In the genomic region with DNA sequence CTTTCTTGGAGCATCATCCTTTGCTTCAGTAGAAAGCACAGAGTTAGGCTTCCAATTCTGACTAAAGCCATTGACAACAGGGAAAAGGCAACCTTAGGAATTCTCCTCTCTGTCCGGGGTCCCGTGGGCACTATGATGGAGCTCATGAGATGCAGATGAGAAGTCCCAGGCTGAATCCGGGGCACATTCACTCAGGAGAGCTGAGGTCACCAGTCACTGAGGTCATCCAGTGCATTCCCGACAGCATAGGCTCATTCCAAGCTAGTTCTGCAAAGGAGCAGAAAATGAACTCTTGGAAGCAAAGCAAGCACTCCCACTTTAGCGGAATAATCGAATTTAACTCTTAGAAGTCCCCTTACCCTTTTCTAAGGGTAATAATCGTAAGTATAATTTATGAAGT, we compare ENCODE assay signal across 1 cellular context.
TF ChIP-seq lines count a peak whose summit lies in the region.

No MANE protein-coding gene starts in this region.

TF ChIP-seq in K562, 482 proteins besides CTCF, POLR2A, EP300 and RAD21:
- TF ChIP-seq HCFC1 (IDR thresholded peaks at IDR 0.05; ENCODE audit: low read depth, low read length) (no peak), ZNF507 (tag; conservative IDR thresholded peaks at IDR 0.05) (no peak), FIP1L1 (IDR thresholded peaks at IDR 0.05; ENCODE audit: low read depth, low read length, poor library complexity, severe bottlenecking) (no peak), FOXA1 (IDR thresholded peaks at IDR 0.05; ENCODE audit: borderline replicate concordance) (no peak)
- TF ChIP-seq, protein P1, sequence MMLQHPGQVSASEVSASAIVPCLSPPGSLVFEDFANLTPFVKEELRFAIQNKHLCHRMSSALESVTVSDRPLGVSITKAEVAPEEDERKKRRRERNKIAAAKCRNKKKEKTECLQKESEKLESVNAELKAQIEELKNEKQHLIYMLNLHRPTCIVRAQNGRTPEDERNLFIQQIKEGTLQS (IDR thresholded peaks at IDR 0.05), result peak; percentile 24; the same call in 1 of the 2 replicates
- TF ChIP-seq, protein P1 (CRISPR knock-in tag; conservative IDR thresholded peaks at IDR 0.05), result no peak
- TF ChIP-seq, protein P2, sequence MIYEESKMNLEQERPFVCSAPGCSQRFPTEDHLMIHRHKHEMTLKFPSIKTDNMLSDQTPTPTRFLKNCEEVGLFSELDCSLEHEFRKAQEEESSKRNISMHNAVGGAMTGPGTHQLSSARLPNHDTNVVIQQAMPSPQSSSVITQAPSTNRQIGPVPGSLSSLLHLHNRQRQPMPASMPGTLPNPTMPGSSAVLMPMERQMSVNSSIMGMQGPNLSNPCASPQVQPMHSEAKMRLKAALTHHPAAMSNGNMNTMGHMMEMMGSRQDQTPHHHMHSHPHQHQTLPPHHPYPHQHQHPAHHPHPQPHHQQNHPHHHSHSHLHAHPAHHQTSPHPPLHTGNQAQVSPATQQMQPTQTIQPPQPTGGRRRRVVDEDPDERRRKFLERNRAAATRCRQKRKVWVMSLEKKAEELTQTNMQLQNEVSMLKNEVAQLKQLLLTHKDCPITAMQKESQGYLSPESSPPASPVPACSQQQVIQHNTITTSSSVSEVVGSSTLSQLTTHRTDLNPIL (CRISPR knock-in tag; IDR thresholded peaks at IDR 0.05), result no peak
- TF ChIP-seq, protein P3, sequence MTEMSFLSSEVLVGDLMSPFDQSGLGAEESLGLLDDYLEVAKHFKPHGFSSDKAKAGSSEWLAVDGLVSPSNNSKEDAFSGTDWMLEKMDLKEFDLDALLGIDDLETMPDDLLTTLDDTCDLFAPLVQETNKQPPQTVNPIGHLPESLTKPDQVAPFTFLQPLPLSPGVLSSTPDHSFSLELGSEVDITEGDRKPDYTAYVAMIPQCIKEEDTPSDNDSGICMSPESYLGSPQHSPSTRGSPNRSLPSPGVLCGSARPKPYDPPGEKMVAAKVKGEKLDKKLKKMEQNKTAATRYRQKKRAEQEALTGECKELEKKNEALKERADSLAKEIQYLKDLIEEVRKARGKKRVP (CRISPR knock-in tag; IDR thresholded peaks at IDR 0.05), result no peak
TF ChIP-seq in K562: peak in this region for 1.
